ENCODE assay signal across 16 cellular contexts in genomic region chr12:1840561-1840960, GRCh38. TPM values are rescaled to one million over a fixed set of nuclear protein-coding genes. Genes with fewer than 3 reads are reported as not detected.
"Had no signal": no experiment of that assay in that cellular context is flagged by ENCODE, and none has a peak within 500 bp of the region (broad histone marks: within the 10 kb centered on the region; RNA-seq: fewer than 3 reads in every experiment).

No MANE protein-coding gene starts in this region.

- H3K27ac Mint-ChIP-seq: activated CD8-positive, alpha-beta T cell treated with anti-CD3 and anti-CD28 coated beads, Interleukin-2, amount 10 ng/mL, durations not matched to agents 7 days and 5 days had no signal

- H3K36me3 ChIP-seq: gastroesophageal sphincter, prostate gland, suprapubic skin, upper lobe of left lung had no signal

- ATAC-seq: activated CD8-positive, alpha-beta T cell treated with anti-CD3 and anti-CD28 coated beads, Interleukin-2, amount 10 ng/mL, durations not matched to agents 7 days and 5 days; gastroesophageal sphincter; left ventricle myocardium superior; stimulated activated naive CD8-positive, alpha-beta T cell treated with anti-CD3 and anti-CD28 coated beads, Interleukin-15, Interleukin-2, amounts not matched to agents 100 U/mL and 50 U/mL, for 24 hours had no signal

- H3K4me3 ChIP-seq: gastroesophageal sphincter, prostate gland, suprapubic skin, upper lobe of left lung had no signal

- H3K4me1 ChIP-seq: gastroesophageal sphincter, prostate gland, suprapubic skin, upper lobe of left lung had no signal

- H3K27me3 ChIP-seq: upper lobe of left lung had no signal

- H3K9me3 ChIP-seq: gastroesophageal sphincter, prostate gland, suprapubic skin, upper lobe of left lung had no signal

- H3K27ac ChIP-seq: epithelial cell of prostate, gastroesophageal sphincter, prostate gland, suprapubic skin, upper lobe of left lung had no signal

- H3K4me3 Mint-ChIP-seq: activated CD8-positive, alpha-beta T cell treated with anti-CD3 and anti-CD28 coated beads, Interleukin-2, amount 10 ng/mL, durations not matched to agents 7 days and 5 days had no signal

- DNase-seq: activated CD4-positive, alpha-beta T cell treated with anti-CD3 and anti-CD28 coated beads for 4 hours; activated CD8-positive, alpha-beta memory T cell treated with anti-CD3 and anti-CD28 coated beads, Interleukin-2, amount 50 U/mL, for 48 hours; activated CD8-positive, alpha-beta T cell treated with anti-CD3 and anti-CD28 coated beads, Interleukin-2, amount 10 ng/mL, durations not matched to agents 7 days and 5 days; caudate nucleus; effector memory CD4-positive, alpha-beta T cell; left ventricle myocardium superior; stimulated activated CD4-positive, alpha-beta T cell treated with anti-CD3 and anti-CD28 coated beads, Interleukin-2, amount 100 ng/mL, for 48 hours; stimulated activated naive CD8-positive, alpha-beta T cell treated with anti-CD3 and anti-CD28 coated beads, Interleukin-15, Interleukin-2, amounts not matched to agents 100 U/mL and 50 U/mL, for 24 hours; T-helper 9 cell had no signal

RNA-seq across cellular contexts. Expression of gene LRTM2, which starts 20.2 kb away (rescaled TPM):
- total RNA-seq: activated CD8-positive, alpha-beta T cell treated with anti-CD3 and anti-CD28 coated beads, Interleukin-2, amount 10 ng/mL, durations not matched to agents 7 days and 5 days; astrocyte; gastroesophageal sphincter; left ventricle myocardium superior; prostate gland; upper lobe of left lung had no signal
- polyA plus RNA-seq: keratinocyte had no signal
